Comparison of ENCODE assay signal across 8 cellular contexts in the genomic region with DNA sequence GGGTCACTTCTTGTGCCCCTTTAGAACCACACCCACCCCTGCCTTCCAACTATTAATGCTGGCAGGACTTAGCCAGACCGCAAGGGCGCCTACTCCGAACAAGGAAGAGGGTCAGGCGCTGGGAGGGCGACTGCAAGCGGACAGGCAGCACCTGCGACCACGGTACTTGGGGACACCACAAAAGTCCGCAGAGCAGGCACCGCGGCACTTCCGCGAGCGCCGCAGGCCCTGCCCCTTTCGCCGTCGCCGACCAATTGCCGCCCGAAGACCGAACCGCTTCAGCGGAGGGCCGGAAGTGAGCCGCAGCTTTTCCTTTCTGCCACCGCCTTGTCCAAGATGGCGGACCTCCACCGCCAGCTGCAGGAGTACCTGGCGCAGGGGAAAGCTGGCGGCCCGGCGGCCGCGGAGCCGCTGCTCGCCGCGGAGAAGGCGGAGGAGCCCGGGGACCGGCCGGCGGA. TPM values are rescaled to one million over a fixed set of nuclear protein-coding genes. Genes with fewer than 3 reads are reported as not detected.
A peak's percentile ranks its signal among the peaks of the same experiment; 100 is the strongest.
DNase-seq lines count a peak whose midpoint lies in the region; ATAC-seq lines count a peak whose summit lies in the region.

Gene SFT2D3 (plus strand): TSS at position 305 of the 458 bp plus-strand sequence. CDS start 32 bp downstream, at position 337.

- H3K27ac ChIP-seq in esophagus (ENCODE audit: low read depth in 2 of 2, low read length in 1 of 2), result peak within 1 kb of the TSS; percentile 98 to 100
- peak within 1 kb of the TSS; percentile 95 for H3K27ac ChIP-seq in muscle layer of colon (ENCODE audit: low read depth, low read length)

- H3K36me3 ChIP-seq in esophagus (ENCODE audit: control insufficient read depth in 2 of 2, insufficient read depth in 2 of 2, low read length in 1 of 2), result no peaks in the 10 kb centered on the region
- H3K36me3 ChIP-seq in muscle layer of colon (ENCODE audit: insufficient read depth, low read length), result peaks cover 19% of the 10 kb centered on the region

- WGBS in esophagus, 2 donors, result 0% methylated on average over 43 to 44 of the region's 44 CpGs

- DNase-seq in DMS53 treated with DMSO at 0.1 percent for 48 hours (lab: John Stamatoyannopoulos, UW; ENCODE audit: unreplicated experiment) (peak; percentile 91), OCI-M2 (lab: John Stamatoyannopoulos, UW; ENCODE audit: unreplicated experiment) (peak; percentile 21)
- DNase-seq in Jurkat, Clone E6-1 (ENCODE audit: low read depth, low spot score), result peak; percentile 89
- DNase-seq in activated T-cell treated with anti-CD3 and anti-CD28 coated beads, Interleukin-2, amount 50 U/mL, for 1 hour, result peak; percentile 90
- DNase-seq in stimulated activated CD8-positive, alpha-beta memory T cell treated with anti-CD3 and anti-CD28 coated beads, Interleukin-4, amount 100 ng/mL, for 48 hours, result peak; percentile 92

- H3K4me1 ChIP-seq in esophagus (ENCODE audit: control insufficient read depth in 2 of 2, insufficient read depth in 2 of 2, low read length in 1 of 2) (peaks cover 4 to 8% of the 10 kb centered on the region in 2 donors), muscle layer of colon (ENCODE audit: insufficient read depth, low read length) (peaks cover 27% of the 10 kb centered on the region)

- H3K27me3 ChIP-seq in esophagus (ENCODE audit: control insufficient read depth in 1 of 2, insufficient read depth in 2 of 2, low read length in 2 of 2), result no peaks in the 10 kb centered on the region
- no peaks in the 10 kb centered on the region for H3K27me3 ChIP-seq in muscle layer of colon (ENCODE audit: control insufficient read depth in 1 of 2, insufficient read depth in 2 of 2, low read length in 2 of 2)

- H3K9me3 ChIP-seq in esophagus (ENCODE audit: control insufficient read depth in 2 of 2, insufficient read depth in 1 of 2, low read depth in 1 of 2, low read length in 1 of 2) (no peaks in the 10 kb centered on the region), muscle layer of colon (ENCODE audit: low read length) (no peaks in the 10 kb centered on the region)

- H3K9ac ChIP-seq in muscle layer of colon (ENCODE audit: low read length), result peak within 1 kb of the TSS; percentile 54

- peak; percentile 77 for ATAC-seq in GM21723 (IDR thresholded peaks at IDR 0.05; ENCODE audit: unreplicated experiment)

- peak within 1 kb of the TSS; percentile 65 for H3K4me3 ChIP-seq in Jurkat, Clone E6-1 (ENCODE audit: low read length)
- H3K4me3 ChIP-seq in esophagus (ENCODE audit: low read depth in 1 of 2, low read length in 2 of 2), result peak within 1 kb of the TSS; percentile 81 to 93
- H3K4me3 ChIP-seq in muscle layer of colon (ENCODE audit: low read depth in 1 of 2, low read length in 2 of 2), result peak within 1 kb of the TSS; percentile 49 to 69

RNA-seq across cellular contexts. Expression of gene SFT2D3, which starts in this region (rescaled TPM):
- polyA plus RNA-seq in Jurkat, Clone E6-1 (2012; ENCODE audit: insufficient read depth, insufficient read length), result not detected
- polyA plus RNA-seq in esophagus, result 1 to 10 TPM; 3.8 to 4.2 TPM

Comparison
In these comparisons a context has a peak if more than half of its experiments do, and no peak if none do; other contexts are left out.
1. Peak in every context shown above with its lines: DNase-seq, ATAC-seq, H3K4me3 ChIP-seq and H3K27ac ChIP-seq.
2. DNase-seq: peak in every context shown above with its lines; median percentile 92 in stimulated activated CD8-positive, alpha-beta memory T cell treated with anti-CD3 and anti-CD28 coated beads, Interleukin-4, amount 100 ng/mL, for 48 hours; 91 in DMS53 treated with DMSO at 0.1 percent for 48 hours; 90 in activated T-cell treated with anti-CD3 and anti-CD28 coated beads, Interleukin-2, amount 50 U/mL, for 1 hour; 89 in Jurkat, Clone E6-1; 21 in OCI-M2.